Comparison of ENCODE assay signal across 15 cellular contexts in genomic region chr20:1474817-1475603, GRCh38. TPM values are rescaled to one million over a fixed set of nuclear protein-coding genes. Genes with fewer than 3 reads are reported as not detected.
DNase-seq lines count a peak whose midpoint lies in the region; ATAC-seq, FAIRE-seq and TF ChIP-seq lines count a peak whose summit lies in the region.
"Had no signal": no experiment of that assay in that cellular context is flagged by ENCODE, and none has a peak within 500 bp of the region (broad histone marks: within the 10 kb centered on the region; RNA-seq: fewer than 3 reads in every experiment).

No MANE protein-coding gene starts in this region.

- H2BK5ac ChIP-seq in H1 (ENCODE audit: low read depth, low read length): no peak overlapping the region

- H3K27ac ChIP-seq in HepG2 (ENCODE audit: extremely low read length, insufficient read depth, low read length) (no peak overlapping the region), right lobe of liver (no peak overlapping the region), H1 (ENCODE audit: low read depth, low read length) (no peak overlapping the region)
- H3K27ac ChIP-seq: parathyroid adenoma, Peyer's patch, suprapubic skin had no signal

- peak overlapping the region; percentile 16 for H4K91ac ChIP-seq in H1 (replicated peaks; ENCODE audit: insufficient read length, low read length)

- BruUV-seq in HepG2 (replicated peaks; lab: Mats Ljungman, UMichigan): no TSS peak

- no peak for FAIRE-seq in HepG2 (lab: Jason Lieb, UNC)
- FAIRE-seq in H1 (lab: Jason Lieb, UNC): no peak

- no peak overlapping the region for H2BK20ac ChIP-seq in H1 (ENCODE audit: low read length)

- in situ Hi-C loops in HepG2 (cut with HindIII; ENCODE audit: extremely low pct_ligation_motif_present, low pct_unique_long_range_greater_than_20kb): no loop called here

- H4K8ac ChIP-seq in H1 (ENCODE audit: extremely low read depth, insufficient read depth, low read length): no peak overlapping the region

- H3K79me1 ChIP-seq in H1 (ENCODE audit: low read depth, low read length): no peaks in the 10 kb centered on the region

- WGBS in HepG2 (ENCODE audit: low lambda C conversion rate): 46% methylated on average over 4 of the region's 4 CpGs
- WGBS in right lobe of liver (ENCODE audit: insufficient coverage, low coverage, low lambda C conversion rate, missing lambda C conversion rate): 57% methylated on average over 1 of the region's 4 CpGs
- 90% methylated on average over 4 of the region's 4 CpGs; no CpG with 5 or more reads in 1 of the 2 experiments for WGBS in H1 (ENCODE audit: extremely low coverage in 1 of 2, insufficient coverage in 1 of 2, insufficient read length in 1 of 2, insufficient replicate concordance in 2 of 2, low coverage in 1 of 2, low lambda C conversion rate in 2 of 2, missing lambda C conversion rate in 1 of 2), 2 experiments

- TF ChIP-seq EP300 in HepG2 (IDR thresholded peaks at IDR 0.05; ENCODE audit: low read depth in 2 of 2, low read length in 2 of 2) (no peak), HepG2 (CRISPR knock-in tag; IDR thresholded peaks at IDR 0.05; ENCODE audit: borderline replicate concordance) (no peak), H1 (IDR thresholded peaks at IDR 0.05; ENCODE audit: borderline replicate concordance in 1 of 2, low read depth in 2 of 2, low read length in 2 of 2) (no peak)

- H3K4me3 ChIP-seq in HepG2 (replicated peaks in 1 of 3; ENCODE audit: insufficient read depth in 1 of 3, low read depth in 2 of 3, low read length in 3 of 3): no peak overlapping the region
- no peak overlapping the region for H3K4me3 ChIP-seq in right lobe of liver
- no peak overlapping the region for H3K4me3 ChIP-seq in H1 (ENCODE audit: extremely low read depth in 1 of 4, insufficient read depth in 2 of 4, low read depth in 3 of 4, low read length in 4 of 4)
- H3K4me3 ChIP-seq: Peyer's patch, suprapubic skin had no signal

- H3K36me3 ChIP-seq in HepG2 (replicated peaks in 1 of 2; ENCODE audit: control insufficient read depth in 1 of 2, insufficient read depth in 2 of 2, low read length in 2 of 2) (no peaks in the 10 kb centered on the region), right lobe of liver (no peaks in the 10 kb centered on the region), H1 (ENCODE audit: control insufficient read depth in 2 of 4, insufficient read depth in 4 of 4, low read length in 3 of 4) (no peaks in the 10 kb centered on the region)
- H3K36me3 ChIP-seq: Peyer's patch, suprapubic skin had no signal

- H3K4me1 ChIP-seq in HepG2 (ENCODE audit: insufficient read depth, low read length): peaks cover 24% of the 10 kb centered on the region
- H3K4me1 ChIP-seq in right lobe of liver: no peaks in the 10 kb centered on the region
- 0 out of 7 replicates have a peak, but pooled peaks cover 0 to 3% (median 0%) of the 10 kb centered on the region in 4 experiments for H3K4me1 ChIP-seq in H1 (replicated peaks in 1 of 4; ENCODE audit: control insufficient read depth in 3 of 4, insufficient read depth in 4 of 4, low read length in 3 of 4)
- H3K4me1 ChIP-seq: parathyroid adenoma had no signal

- H2BK120ac ChIP-seq in H1 (replicated peaks; ENCODE audit: low read depth, low read length): no peak overlapping the region

- no peak overlapping the region for H3K23ac ChIP-seq in H1 (ENCODE audit: insufficient read length)

- H2AFZ ChIP-seq in HepG2 (ENCODE audit: low read length): no peak overlapping the region
- 0 out of 2 replicates have a peak overlapping the region, but pooled peaks have one; percentile 15 for H2AFZ ChIP-seq in H1 (ENCODE audit: low read length)
- H2AFZ ChIP-seq: parathyroid adenoma had no signal

- CTCF ChIA-PET in HepG2 (lab: Yijun Ruan, JAX; ENCODE audit: low intra/inter-chr PET ratio, low total read pairs) (no interaction called here), H1 (lab: Charles Lee; ENCODE audit: partially characterized antibody) (interaction anchor here (0.9 to 5.1 kb wide), 8 partner anchors 15 to 75 kb away, joined by 3 to 42 read pairs (median 3); no protein-coding TSS in a partner anchor)
- CTCF ChIA-PET in activated CD4-positive, alpha-beta memory T cell treated with anti-CD3 and anti-CD28 coated beads for 36 hours (lab: Charles Lee): interaction anchor here (1.3 to 2.0 kb wide), 2 partner anchors 29 to 260 kb away, joined by 4 read pairs; no protein-coding TSS in a partner anchor

- no peak overlapping the region for H3K9ac ChIP-seq in HepG2 (ENCODE audit: insufficient read depth, low read depth, low read length)
- H3K9ac ChIP-seq in H1 (replicated peaks in 1 of 4; ENCODE audit: extremely low read depth in 1 of 4, low read depth in 3 of 4, low read length in 3 of 4): no peak overlapping the region
- H3K9ac ChIP-seq: parathyroid adenoma had no signal

- no peaks in the 10 kb centered on the region for H3K36me3 Mint-ChIP-seq in type B pancreatic cell
- H3K36me3 Mint-ChIP-seq in activated CD4-positive, alpha-beta memory T cell treated with anti-CD3 and anti-CD28 coated beads for 36 hours: no peaks in the 10 kb centered on the region

- H2BK12ac ChIP-seq in H1 (ENCODE audit: low read depth, low read length): no peak overlapping the region

- POLR2A ChIA-PET in HepG2 (lab: Yijun Ruan, JAX) (no interaction called here), H1 (lab: Charles Lee; ENCODE audit: partially characterized antibody) (no interaction called here)
- POLR2A ChIA-PET in activated CD4-positive, alpha-beta memory T cell treated with anti-CD3 and anti-CD28 coated beads for 36 hours (lab: Charles Lee): no interaction called here

- no peak overlapping the region for H3K4ac ChIP-seq in H1 (replicated peaks; ENCODE audit: insufficient read length, low read depth, low read length)

- H2BK15ac ChIP-seq in H1 (ENCODE audit: low read length): no peak overlapping the region

- no peaks in the 10 kb centered on the region for H3K23me2 ChIP-seq in H1 (ENCODE audit: low read depth, low read length)

- H3K27me3 ChIP-seq in HepG2 (ENCODE audit: control insufficient read depth in 1 of 2, insufficient read depth in 2 of 2, low read length in 2 of 2) (peaks cover 6 to 36% of the 10 kb centered on the region in 2 experiments; a peak in 2 of 5 replicates), right lobe of liver (no peaks in the 10 kb centered on the region), H1 (replicated peaks in 1 of 4; ENCODE audit: control insufficient read depth in 3 of 4, extremely low read depth in 1 of 4, insufficient read depth in 3 of 4, low read length in 3 of 4) (no peaks in the 10 kb centered on the region)
- H3K27me3 ChIP-seq: Peyer's patch, suprapubic skin had no signal

- ATAC-seq in HepG2 (no peak), right lobe of liver (no peak), GM18502 (IDR thresholded peaks at IDR 0.05; ENCODE audit: poor library complexity, unreplicated experiment) (no peak), GM18907 (IDR thresholded peaks at IDR 0.05; ENCODE audit: unreplicated experiment) (no peak)

- H3K14ac ChIP-seq in H1 (ENCODE audit: insufficient read length): no peak overlapping the region

- no peaks in the 10 kb centered on the region for H4K20me1 ChIP-seq in HepG2 (ENCODE audit: insufficient read depth, low read length)
- H4K20me1 ChIP-seq in H1 (replicated peaks in 1 of 2; ENCODE audit: control insufficient read depth in 1 of 2, insufficient read depth in 2 of 2, low read length in 2 of 2): no peaks in the 10 kb centered on the region

- no peak overlapping the region for H2AK5ac ChIP-seq in H1 (ENCODE audit: low read depth, low read length)

- DNase-seq in HepG2 (ENCODE audit: low spot score) (no peak), right lobe of liver (no peak), OCI-M1 (lab: John Stamatoyannopoulos, UW) (peak; percentile 33), H1 (ENCODE audit: low read depth in 1 of 2, low spot score in 2 of 2) (no peak), type B pancreatic cell (ENCODE audit: extremely low spot score, unreplicated experiment) (no peak)
- no peak for DNase-seq in activated CD4-positive, alpha-beta memory T cell treated with anti-CD3 and anti-CD28 coated beads for 36 hours
- DNase-seq: activated effector memory CD4-positive, alpha-beta T cell treated with Interleukin-2 at 50 U/mL for 16 hours; cerebellar nuclear complex; NCI-H1930; Peyer's patch had no signal

- H3K79me2 ChIP-seq in HepG2 (ENCODE audit: insufficient read depth, low read length) (no peaks in the 10 kb centered on the region), H1 (ENCODE audit: control insufficient read depth in 1 of 2, insufficient read depth in 2 of 2, low read length in 2 of 2) (no peaks in the 10 kb centered on the region)
- H3K79me2 ChIP-seq: parathyroid adenoma had no signal

- intact Hi-C loops in HepG2 (cut with micrococcal nuclease; ENCODE audit: unreplicated experiment) (loop anchor here (5.0 kb wide), 1 partner anchor 38 kb away; no protein-coding TSS in a partner anchor), right lobe of liver (cut with DNase I) (no loop called here)
- intact Hi-C loops in activated CD4-positive, alpha-beta memory T cell treated with anti-CD3 and anti-CD28 coated beads for 36 hours (cut with micrococcal nuclease): no loop called here

- no peak overlapping the region for H3K4me3 Mint-ChIP-seq in type B pancreatic cell
- H3K4me3 Mint-ChIP-seq in activated CD4-positive, alpha-beta memory T cell treated with anti-CD3 and anti-CD28 coated beads for 36 hours: no peak overlapping the region

- H3K18ac ChIP-seq in H1 (ENCODE audit: extremely low read depth, low read length): no peak overlapping the region

- H3K56ac ChIP-seq in H1 (replicated peaks; ENCODE audit: insufficient read length, low read depth, low read length): no peak overlapping the region

- H3K4me1 Mint-ChIP-seq in type B pancreatic cell (ENCODE audit: unreplicated experiment): peaks cover 2% of the 10 kb centered on the region
- no peaks in the 10 kb centered on the region for H3K4me1 Mint-ChIP-seq in activated CD4-positive, alpha-beta memory T cell treated with anti-CD3 and anti-CD28 coated beads for 36 hours (ENCODE audit: low read depth)

- H3K4me2 ChIP-seq in HepG2 (ENCODE audit: low read depth, low read length): no peak overlapping the region
- no peak overlapping the region for H3K4me2 ChIP-seq in H1 (ENCODE audit: insufficient read depth in 1 of 2, low read depth in 2 of 2, low read length in 2 of 2)

- no peaks in the 10 kb centered on the region for H3K9me3 Mint-ChIP-seq in type B pancreatic cell
- no peaks in the 10 kb centered on the region for H3K9me3 Mint-ChIP-seq in activated CD4-positive, alpha-beta memory T cell treated with anti-CD3 and anti-CD28 coated beads for 36 hours

- H3K9me3 ChIP-seq in HepG2 (ENCODE audit: low read length) (no peaks in the 10 kb centered on the region), right lobe of liver (no peaks in the 10 kb centered on the region), H1 (ENCODE audit: insufficient read depth in 2 of 2, low read depth in 1 of 2, low read length in 1 of 2) (no peaks in the 10 kb centered on the region)
- H3K9me3 ChIP-seq: Peyer's patch, suprapubic skin had no signal

- TF ChIP-seq POLR2A in HepG2 (IDR thresholded peaks at IDR 0.05; ENCODE audit: insufficient read depth in 1 of 2, low read depth in 2 of 2, low read length in 2 of 2): no peak
- no peak for TF ChIP-seq POLR2A in right lobe of liver (IDR thresholded peaks at IDR 0.05)
- no peak for TF ChIP-seq POLR2A in H1 (IDR thresholded peaks at IDR 0.05; ENCODE audit: control extremely low read depth in 1 of 2, low read depth in 2 of 2, low read length in 2 of 2)

- no peak overlapping the region for H4K5ac ChIP-seq in H1 (ENCODE audit: insufficient read length, low read depth, low read length)

- TF ChIP-seq CTCF in HepG2 (CRISPR knock-in tag; IDR thresholded peaks at IDR 0.05) (no peak; the same call in 1 of the 2 replicates), right lobe of liver (IDR thresholded peaks at IDR 0.05) (no peak), H1 (IDR thresholded peaks at IDR 0.05; ENCODE audit: control extremely low read depth in 1 of 3, insufficient read depth in 1 of 3, low read depth in 1 of 3, low read length in 3 of 3) (peak in 2 of 3 experiments; percentile 32 to 40; a peak in 2 of 4 replicates), type B pancreatic cell (conservative IDR thresholded peaks at IDR 0.05) (no peak)

- peak overlapping the region; percentile 43 for H3K27ac Mint-ChIP-seq in type B pancreatic cell
- H3K27ac Mint-ChIP-seq in activated CD4-positive, alpha-beta memory T cell treated with anti-CD3 and anti-CD28 coated beads for 36 hours: no peak overlapping the region

- no peak for TF ChIP-seq RAD21 in HepG2 (CRISPR knock-in tag; IDR thresholded peaks at IDR 0.05)
- TF ChIP-seq RAD21 in H1 (IDR thresholded peaks at IDR 0.05 in 1 of 2, conservative IDR thresholded peaks at IDR 0.05 in 1 of 2; ENCODE audit: low read depth in 2 of 2, low read length in 2 of 2): peak; percentile 32 to 46; a peak in 3 of 4 replicates

- H3K27me3 Mint-ChIP-seq in type B pancreatic cell: peaks cover 11% of the 10 kb centered on the region
- peaks cover 8% of the 10 kb centered on the region for H3K27me3 Mint-ChIP-seq in activated CD4-positive, alpha-beta memory T cell treated with anti-CD3 and anti-CD28 coated beads for 36 hours

RNA-seq across cellular contexts. Expression of gene NSFL1C, which starts 8.4 kb away (rescaled TPM):
- 62.7 and 74.0 TPM in 2 replicates for total RNA-seq in HepG2 (2016; rRNA removed; fragmentation: Illumina TruSeq; extraction: Trizol)
- total RNA-seq in HepG2 (2016; cell fraction: cytosol; rRNA removed; fragmentation: Illumina TruSeq; extraction: Trizol; ENCODE audit: low read depth): 27.0 and 31.9 TPM in 2 replicates
- total RNA-seq in HepG2 (2016; cell fraction: insoluble cytoplasmic fraction; rRNA removed; fragmentation: Illumina TruSeq; extraction: Trizol): 67.3 and 70.8 TPM in 2 replicates
- 34.0 and 35.0 TPM in 2 replicates for total RNA-seq in HepG2 (2016; cell fraction: membrane; rRNA removed; fragmentation: Illumina TruSeq; extraction: Trizol)
- 57.9 and 59.7 TPM in 2 replicates for total RNA-seq in HepG2 (2016; cell fraction: nucleus; rRNA removed; fragmentation: Illumina TruSeq; extraction: Trizol)
- 22.9 and 31.9 TPM in 2 replicates for polyA plus RNA-seq in HepG2 (2011; rRNA removed)
- 24.0 and 30.9 TPM in 2 replicates for polyA plus RNA-seq in HepG2 (2011; cell fraction: cytosol; rRNA removed)
- polyA plus RNA-seq in HepG2 (2011; cell fraction: nucleus; rRNA removed): 94.8 and 100 TPM in 2 replicates
- polyA plus RNA-seq in HepG2 (2012): 82.3 and 83.4 TPM in 2 replicates
- polyA plus RNA-seq in HepG2 (2016; cell fraction: cytosol; fragmentation: Illumina TruSeq; extraction: Trizol; ENCODE audit: low read depth): 54.9 and 58.8 TPM in 2 replicates
- 139 and 153 TPM in 2 replicates for polyA plus RNA-seq in HepG2 (2016; cell fraction: insoluble cytoplasmic fraction; fragmentation: Illumina TruSeq; extraction: Trizol; ENCODE audit: low read depth)
- 55.7 and 56.7 TPM in 2 replicates for polyA plus RNA-seq in HepG2 (2016; cell fraction: membrane; fragmentation: Illumina TruSeq; extraction: Trizol; ENCODE audit: low read depth)
- 105 and 116 TPM in 2 replicates for polyA plus RNA-seq in HepG2 (2016; cell fraction: nucleus; fragmentation: Illumina TruSeq; extraction: Trizol; ENCODE audit: insufficient read depth, low read depth)
- 23.6 and 36.6 TPM in 2 replicates for polyA minus RNA-seq in HepG2 (2011; rRNA and poly(A)+ RNA removed; ENCODE audit: low replicate concordance)
- polyA minus RNA-seq in HepG2 (2011; cell fraction: cytosol; rRNA and poly(A)+ RNA removed): 11.3 and 16.5 TPM in 2 replicates
- polyA minus RNA-seq in HepG2 (2011; cell fraction: nucleus; rRNA and poly(A)+ RNA removed): 149 and 165 TPM in 2 replicates
- total RNA-seq in right lobe of liver: 10 to 100 TPM; 40.8 to 53.5 (median 43.4) TPM
- total RNA-seq in H1 (2021; fragmentation: NEBNext Ultra II Directional; extraction: Animal tissue kit (Norgen Biotek cat#: 25700)): 87.4 and 98.0 TPM in 2 replicates
- 21.6 and 21.8 TPM in 2 replicates for polyA plus RNA-seq in H1 (2011; rRNA removed)
- 28.1 TPM for polyA plus RNA-seq in H1 (2011; cell fraction: cytosol; rRNA removed)
- polyA plus RNA-seq in H1 (2011; cell fraction: nucleus; rRNA removed): 35.8 TPM
- 74.4 to 88.7 TPM (median 80.8 TPM) in 4 replicates for polyA plus RNA-seq in H1 (2012, experiment 1 of 2)
- 54.0 TPM for polyA plus RNA-seq in H1 (2012, experiment 2 of 2)
- polyA plus RNA-seq in H1 (2013, experiment 1 of 2): 57.0 TPM
- polyA plus RNA-seq in H1 (2013, experiment 2 of 2): 53.8 TPM
- 16.2 and 17.2 TPM in 2 replicates for polyA minus RNA-seq in H1 (2011; rRNA and poly(A)+ RNA removed)
- polyA minus RNA-seq in H1 (2011; cell fraction: cytosol; rRNA and poly(A)+ RNA removed): 9.6 TPM
- polyA minus RNA-seq in H1 (2011; cell fraction: nucleus; rRNA and poly(A)+ RNA removed): 47.7 TPM
- total RNA-seq in type B pancreatic cell (ENCODE audit: low replicate concordance): 79.2 and 81.0 TPM in 2 replicates
- 10 to 100 TPM; 81.8 to 83.1 TPM for total RNA-seq in activated CD4-positive, alpha-beta memory T cell treated with anti-CD3 and anti-CD28 coated beads for 36 hours

RNA-seq across cellular contexts. Expression of gene SIRPB2, which starts 16.2 kb away (rescaled TPM):
- total RNA-seq in HepG2 (2016; rRNA removed; fragmentation: Illumina TruSeq; extraction: Trizol) (not detected in 2 replicates), right lobe of liver (1 to 10 TPM in 5 of 6 experiments, under 1 TPM in 1; 0.55 to 5.6 (median 2.4) TPM), type B pancreatic cell (ENCODE audit: low replicate concordance) (not detected in 2 replicates)
- total RNA-seq in HepG2 (2016; cell fraction: cytosol; rRNA removed; fragmentation: Illumina TruSeq; extraction: Trizol; ENCODE audit: low read depth): not detected in 2 replicates
- total RNA-seq in HepG2 (2016; cell fraction: insoluble cytoplasmic fraction; rRNA removed; fragmentation: Illumina TruSeq; extraction: Trizol): not detected in 2 replicates
- not detected in 2 replicates for total RNA-seq in HepG2 (2016; cell fraction: membrane; rRNA removed; fragmentation: Illumina TruSeq; extraction: Trizol)
- total RNA-seq in HepG2 (2016; cell fraction: nucleus; rRNA removed; fragmentation: Illumina TruSeq; extraction: Trizol): not detected in 2 replicates
- polyA plus RNA-seq in HepG2 (2011; rRNA removed) (not detected in 2 replicates), H1 (2011; rRNA removed) (not detected in 2 replicates)
- polyA plus RNA-seq in HepG2 (2011; cell fraction: cytosol; rRNA removed): not detected in 2 replicates
- polyA plus RNA-seq in HepG2 (2011; cell fraction: nucleus; rRNA removed): not detected in 2 replicates
- not detected in 2 replicates for polyA plus RNA-seq in HepG2 (2012)
- polyA plus RNA-seq in HepG2 (2016; cell fraction: cytosol; fragmentation: Illumina TruSeq; extraction: Trizol; ENCODE audit: low read depth): not detected in 2 replicates
- polyA plus RNA-seq in HepG2 (2016; cell fraction: insoluble cytoplasmic fraction; fragmentation: Illumina TruSeq; extraction: Trizol; ENCODE audit: low read depth): not detected in 2 replicates
- polyA plus RNA-seq in HepG2 (2016; cell fraction: membrane; fragmentation: Illumina TruSeq; extraction: Trizol; ENCODE audit: low read depth): not detected in 2 replicates
- not detected in 2 replicates for polyA plus RNA-seq in HepG2 (2016; cell fraction: nucleus; fragmentation: Illumina TruSeq; extraction: Trizol; ENCODE audit: insufficient read depth, low read depth)
- not detected in 2 replicates for polyA minus RNA-seq in HepG2 (2011; rRNA and poly(A)+ RNA removed; ENCODE audit: low replicate concordance)
- polyA minus RNA-seq in HepG2 (2011; cell fraction: cytosol; rRNA and poly(A)+ RNA removed): not detected in 2 replicates
- polyA minus RNA-seq in HepG2 (2011; cell fraction: nucleus; rRNA and poly(A)+ RNA removed): not detected in 2 replicates
- total RNA-seq in H1 (2021; fragmentation: NEBNext Ultra II Directional; extraction: Animal tissue kit (Norgen Biotek cat#: 25700)): 0.28 TPM in 1 of 2 replicates, not detected in the other
- 0.03 TPM for polyA plus RNA-seq in H1 (2011; cell fraction: cytosol; rRNA removed)
- not detected for polyA plus RNA-seq in H1 (2011; cell fraction: nucleus; rRNA removed)
- polyA plus RNA-seq in H1 (2012, experiment 1 of 2): not detected in 4 replicates
- not detected for polyA plus RNA-seq in H1 (2012, experiment 2 of 2)
- not detected for polyA plus RNA-seq in H1 (2013, experiment 1 of 2)
- polyA plus RNA-seq in H1 (2013, experiment 2 of 2): not detected
- 0.73 TPM in 1 of 2 replicates, not detected in the other for polyA minus RNA-seq in H1 (2011; rRNA and poly(A)+ RNA removed)
- not detected for polyA minus RNA-seq in H1 (2011; cell fraction: cytosol; rRNA and poly(A)+ RNA removed)
- not detected for polyA minus RNA-seq in H1 (2011; cell fraction: nucleus; rRNA and poly(A)+ RNA removed)
- total RNA-seq in activated CD4-positive, alpha-beta memory T cell treated with anti-CD3 and anti-CD28 coated beads for 36 hours: not detected
- polyA plus RNA-seq: BJ had no signal

Comparison
In these comparisons a context has a peak if more than half of its experiments do, and no peak if none do; other contexts are left out.
1. CTCF ChIP-seq: peak in H1 (2 of 3); none in HepG2 (single experiment), right lobe of liver (0 of 4) and type B pancreatic cell (single experiment).
2. Of the 41 proteins assayed by ChIP-seq in both HepG2 and H1: peak only in HepG2: none; only in H1: ATF3, CTCF and RAD21; in both: none; in neither: 37; mixed calls (peak in some experiments, not most) for 1.